26 cellular contexts compared by ENCODE assay signal in genomic region chr2:3741372-3741771, GRCh38. TPM values are rescaled to one million over a fixed set of nuclear protein-coding genes. Genes with fewer than 3 reads are reported as not detected.
"Had no signal": no experiment of that assay in that cellular context is flagged by ENCODE, and none has a peak within 500 bp of the region (broad histone marks: within the 10 kb centered on the region; RNA-seq: fewer than 3 reads in every experiment).

No MANE protein-coding gene starts in this region.

- FAIRE-seq: bronchial epithelial cell, keratinocyte, small intestine had no signal

- H3K4me1 ChIP-seq: esophagus squamous epithelium, sigmoid colon, stomach, thyroid gland had no signal

- H3K27ac ChIP-seq: esophagus squamous epithelium, neutrophil, ovary, sigmoid colon, stomach, thyroid gland had no signal

- H3K9me3 ChIP-seq: esophagus squamous epithelium, neutrophil, ovary, sigmoid colon, stomach, thyroid gland had no signal

- H3K4me3 ChIP-seq: esophagus squamous epithelium, ovary, sigmoid colon, stomach, thyroid gland had no signal

- H3K27me3 ChIP-seq: neutrophil, ovary, sigmoid colon, thyroid gland had no signal

- H3K36me3 ChIP-seq: esophagus squamous epithelium, neutrophil, ovary, sigmoid colon, stomach, thyroid gland had no signal

- DNase-seq: activated CD4-positive, alpha-beta memory T cell treated with anti-CD3 and anti-CD28 coated beads, Interleukin-2, amount 10 ng/mL, durations not matched to agents 7 days and 5 days; activated CD4-positive, alpha-beta T cell treated with anti-CD3 and anti-CD28 coated beads, Interleukin-2, amount 10 ng/mL, durations not matched to agents 7 days and 5 days; activated CD4-positive, CD25-positive, alpha-beta regulatory T cell treated with anti-CD3 and anti-CD28 coated beads, Interleukin-2, amount 50 U/mL, for 72 hours; activated CD8-positive, alpha-beta memory T cell treated with anti-CD3 and anti-CD28 coated beads, Interleukin-2, amount 50 U/mL, for 48 hours; activated T-cell treated with anti-CD3 and anti-CD28 coated beads, Interleukin-2, amount 50 U/mL, for 4 hours; esophagus squamous epithelium; foreskin melanocyte; left cardiac atrium; left ventricle myocardium superior; nephron progenitor cell; ovary; sigmoid colon; small intestine; stimulated activated CD4-positive, alpha-beta T cell treated with anti-CD3 and anti-CD28 coated beads, Interleukin-4, amount 100 ng/mL, for 24 hours; stomach; T-helper 2 cell; thyroid gland had no signal

RNA-seq across cellular contexts. Expression of gene DCDC2C, which starts 38.0 kb away (rescaled TPM):
- total RNA-seq: activated CD4-positive, alpha-beta memory T cell treated with anti-CD3 and anti-CD28 coated beads, Interleukin-2, amount 10 ng/mL, durations not matched to agents 7 days and 5 days; activated CD4-positive, alpha-beta T cell treated with anti-CD3 and anti-CD28 coated beads, Interleukin-2, amount 10 ng/mL, durations not matched to agents 7 days and 5 days; activated naive CD4-positive, alpha-beta T cell treated with anti-CD3 and anti-CD28 coated beads, Interleukin-2, amount 50 U/mL, for 72 hours; activated T-cell treated with anti-CD3 and anti-CD28 coated beads, Interleukin-2, amount 50 U/mL, for 4 hours; activated T-helper 17 cell treated with anti-CD3 and anti-CD28 coated beads, Interleukin-2, amount 50 U/mL, for 72 hours; bronchial epithelial cell; esophagus squamous epithelium; left cardiac atrium; left ventricle myocardium superior; lung microvascular endothelial cell; progenitor cell of endocrine pancreas; renal cortical epithelial cell; stomach; ureter had no signal
- polyA plus RNA-seq: keratinocyte, sigmoid colon, small intestine, stomach had no signal
